Comparison of ENCODE assay signal across 19 cellular contexts in the genomic region with DNA sequence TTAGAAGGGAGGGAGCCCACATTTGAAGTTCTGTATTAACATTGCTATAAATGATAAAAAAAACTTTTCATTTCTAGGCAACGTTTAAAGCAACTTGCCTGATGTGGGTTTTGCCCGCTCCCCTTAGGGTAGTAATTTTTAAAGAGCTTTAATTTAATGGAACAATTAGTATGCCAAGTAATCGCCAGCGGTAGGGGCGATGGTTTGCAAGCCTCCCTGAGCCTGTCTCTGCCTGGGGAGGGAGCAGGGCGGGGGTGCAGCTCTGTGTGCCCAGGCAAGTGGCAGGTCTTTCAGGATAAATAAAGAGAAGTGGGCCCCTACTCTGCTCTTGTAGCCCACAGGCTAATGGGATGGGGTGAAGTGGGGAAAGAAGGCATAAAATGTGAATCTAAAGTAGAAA. TPM values are rescaled to one million over a fixed set of nuclear protein-coding genes. Genes with fewer than 3 reads are reported as not detected.
"Had no signal": no experiment of that assay in that cellular context is flagged by ENCODE, and none has a peak within 500 bp of the region (broad histone marks: within the 10 kb centered on the region; RNA-seq: fewer than 3 reads in every experiment).

No MANE protein-coding gene starts in this region.

- ATAC-seq: activated CD4-positive, CD25-positive, alpha-beta regulatory T cell treated with anti-CD3 and anti-CD28 coated beads, Interleukin-2, amount 50 U/mL, for 24 hours; activated CD8-positive, alpha-beta T cell treated with anti-CD3 and anti-CD28 coated beads, Interleukin-2, amount 10 ng/mL, durations not matched to agents 7 days and 5 days; activated T-cell treated with anti-CD3 and anti-CD28 coated beads, Interleukin-2, amount 50 U/mL, for 4 hours; natural killer cell treated with Interleukin-12 subunit alpha and Interleukin-12 subunit beta and Interleukin-15 and Interleukin-18, amount 100 ng/mL, for 72 hours had no signal

- H3K36me3 ChIP-seq: esophagus squamous epithelium, tibial artery, vagina had no signal

- H3K9me3 ChIP-seq: esophagus squamous epithelium, tibial artery, vagina had no signal

- H3K27ac ChIP-seq: vagina had no signal

- H3K27me3 ChIP-seq: tibial artery, vagina had no signal

- DNase-seq: activated CD4-positive, alpha-beta T cell treated with anti-CD3 and anti-CD28 coated beads, Interleukin-2, amount 10 ng/mL, durations not matched to agents 7 days and 5 days; activated CD8-positive, alpha-beta T cell treated with anti-CD3 and anti-CD28 coated beads, Interleukin-2, amount 10 ng/mL, durations not matched to agents 7 days and 5 days; activated naive CD4-positive, alpha-beta T cell treated with anti-CD3 and anti-CD28 coated beads for 36 hours; activated T-cell treated with anti-CD3 and anti-CD28 coated beads, Interleukin-2, amount 50 U/mL, for 4 hours; aorta; cerebellar nuclear complex; cortex of kidney; effector CD8-positive, alpha-beta T cell; esophagus squamous epithelium; retina; stimulated activated CD4-positive, alpha-beta T cell treated with anti-CD3 and anti-CD28 coated beads, Interleukin-12 subunit alpha, Interleukin-12 subunit beta, amount 100 ng/mL, for 4 hours; stimulated activated CD4-positive, alpha-beta T cell treated with anti-CD3 and anti-CD28 coated beads, Interleukin-1b, Interleukin-23, amount 100 ng/mL, for 48 hours; stimulated activated CD8-positive, alpha-beta memory T cell treated with anti-CD3 and anti-CD28 coated beads, Interleukin-4, amount 100 ng/mL, for 48 hours; stimulated activated naive CD4-positive, alpha-beta T cell; substantia nigra; tibial artery had no signal

- H3K4me3 ChIP-seq: esophagus squamous epithelium, tibial artery, vagina had no signal

RNA-seq across cellular contexts. Expression of a gene that starts 13.8 kb away (rescaled TPM):
- total RNA-seq: activated CD8-positive, alpha-beta T cell treated with anti-CD3 and anti-CD28 coated beads, Interleukin-2, amount 10 ng/mL, durations not matched to agents 7 days and 5 days; activated naive CD4-positive, alpha-beta T cell treated with anti-CD3 and anti-CD28 coated beads for 36 hours; natural killer cell treated with Interleukin-12 subunit alpha and Interleukin-12 subunit beta and Interleukin-15 and Interleukin-18, amount 100 ng/mL, for 72 hours had no signal
